Comparison of ENCODE assay signal across 25 cellular contexts in the genomic region with DNA sequence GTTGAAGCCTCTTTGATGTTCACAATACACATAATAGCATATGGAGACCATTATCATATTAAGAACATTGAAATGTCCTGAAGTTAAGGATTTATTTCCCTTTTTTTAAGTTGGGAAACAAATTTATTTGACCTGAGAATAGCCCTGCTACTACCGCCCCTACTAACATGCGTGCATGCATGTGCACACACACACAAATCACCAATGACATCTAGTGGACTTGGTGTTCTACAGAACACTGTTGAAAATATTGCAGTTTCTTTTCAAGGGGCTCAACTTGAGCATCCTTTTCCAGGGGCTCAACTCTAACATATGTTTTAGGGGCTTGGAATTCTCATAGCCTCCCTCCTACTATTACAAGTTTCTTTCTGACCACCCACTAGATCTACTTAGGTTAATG.
"Had no signal": no experiment of that assay in that cellular context is flagged by ENCODE, and none has a peak within 500 bp of the region (broad histone marks: within the 10 kb centered on the region; RNA-seq: fewer than 3 reads in every experiment).

No MANE protein-coding gene starts in this region.

- H3K4me3 ChIP-seq: esophagus squamous epithelium, gastrocnemius medialis, left lung, SJCRH30, suprapubic skin had no signal

- H3K27ac Mint-ChIP-seq: activated CD4-positive, alpha-beta memory T cell treated with anti-CD3 and anti-CD28 coated beads for 36 hours; activated CD4-positive, alpha-beta T cell treated with anti-CD3 and anti-CD28 coated beads for 36 hours; activated naive CD4-positive, alpha-beta T cell treated with anti-CD3 and anti-CD28 coated beads, Interleukin-2, amount 50 U/mL, for 72 hours; natural killer cell treated with Interleukin-12 subunit alpha and Interleukin-12 subunit beta and Interleukin-15 and Interleukin-18, amount 100 ng/mL, for 72 hours; T-helper 2 cell treated with Interferon-gamma antibody and Interleukin-4, amounts not matched to agents 5 μg/mL and 100 μg/mL, for 36 hours; type B pancreatic cell had no signal

- H3K36me3 Mint-ChIP-seq: activated CD4-positive, alpha-beta memory T cell treated with anti-CD3 and anti-CD28 coated beads for 36 hours; activated naive CD4-positive, alpha-beta T cell treated with anti-CD3 and anti-CD28 coated beads, Interleukin-2, amount 50 U/mL, for 72 hours; natural killer cell treated with Interleukin-12 subunit alpha and Interleukin-12 subunit beta and Interleukin-15 and Interleukin-18, amount 100 ng/mL, for 72 hours; type B pancreatic cell had no signal

- H3K9me3 ChIP-seq: esophagus squamous epithelium, gastrocnemius medialis, left lung, SJCRH30, suprapubic skin had no signal

- ATAC-seq: activated CD4-positive, alpha-beta T cell treated with anti-CD3 and anti-CD28 coated beads for 36 hours; activated naive CD4-positive, alpha-beta T cell treated with anti-CD3 and anti-CD28 coated beads, Interleukin-2, amount 50 U/mL, for 72 hours; gastrocnemius medialis; left lung; natural killer cell treated with Interleukin-12 subunit alpha and Interleukin-12 subunit beta and Interleukin-15 and Interleukin-18, amount 100 ng/mL, for 72 hours; stimulated activated naive CD8-positive, alpha-beta T cell treated with anti-CD3 and anti-CD28 coated beads, Interleukin-15, Interleukin-2, amounts not matched to agents 100 U/mL and 50 U/mL, for 24 hours had no signal

- H3K4me3 Mint-ChIP-seq: activated CD4-positive, alpha-beta memory T cell treated with anti-CD3 and anti-CD28 coated beads for 36 hours; activated CD4-positive, alpha-beta T cell treated with anti-CD3 and anti-CD28 coated beads for 36 hours; natural killer cell treated with Interleukin-12 subunit alpha and Interleukin-12 subunit beta and Interleukin-15 and Interleukin-18, amount 100 ng/mL, for 72 hours; T-helper 2 cell treated with Interferon-gamma antibody and Interleukin-4, amounts not matched to agents 5 μg/mL and 100 μg/mL, for 36 hours; type B pancreatic cell had no signal

- H3K27ac ChIP-seq: esophagus squamous epithelium, gastrocnemius medialis, left lung, SJCRH30, suprapubic skin had no signal

- H3K4me1 Mint-ChIP-seq: activated CD4-positive, alpha-beta T cell treated with anti-CD3 and anti-CD28 coated beads for 36 hours had no signal

- DNase-seq: activated CD4-positive, alpha-beta memory T cell treated with anti-CD3 and anti-CD28 coated beads for 36 hours; activated CD4-positive, alpha-beta T cell treated with anti-CD3 and anti-CD28 coated beads for 36 hours; activated gamma-delta T cell; activated T-cell treated with anti-CD3 and anti-CD28 coated beads, Interleukin-2, amount 50 U/mL, for 48 hours; amniotic stem cell; central memory CD4-positive, alpha-beta T cell; cortex of kidney; effector CD4-positive, alpha-beta T cell; esophagus squamous epithelium; gastrocnemius medialis; islet precursor cell; left lung; mesenchymal stem cell; occipital lobe; right cardiac atrium; SJCRH30; small intestine; stimulated activated CD4-positive, alpha-beta T cell treated with anti-CD3 and anti-CD28 coated beads, Interleukin-4, amount 100 ng/mL, for 4 hours; stimulated activated CD8-positive, alpha-beta memory T cell treated with anti-CD3 and anti-CD28 coated beads, Interleukin-4, amount 100 ng/mL, for 48 hours; stimulated activated naive CD8-positive, alpha-beta T cell treated with anti-CD3 and anti-CD28 coated beads, Interleukin-15, Interleukin-2, amounts not matched to agents 100 U/mL and 50 U/mL, for 24 hours had no signal

- H3K36me3 ChIP-seq: esophagus squamous epithelium, gastrocnemius medialis, left lung, SJCRH30, suprapubic skin had no signal

- H3K4me1 ChIP-seq: esophagus squamous epithelium, gastrocnemius medialis, left lung, SJCRH30, suprapubic skin had no signal

- H3K27me3 Mint-ChIP-seq: activated CD4-positive, alpha-beta memory T cell treated with anti-CD3 and anti-CD28 coated beads for 36 hours; activated CD4-positive, alpha-beta T cell treated with anti-CD3 and anti-CD28 coated beads for 36 hours; natural killer cell treated with Interleukin-12 subunit alpha and Interleukin-12 subunit beta and Interleukin-15 and Interleukin-18, amount 100 ng/mL, for 72 hours had no signal

- H3K27me3 ChIP-seq: esophagus squamous epithelium, gastrocnemius medialis, left lung, SJCRH30, suprapubic skin had no signal

- H3K9me3 Mint-ChIP-seq: activated CD4-positive, alpha-beta memory T cell treated with anti-CD3 and anti-CD28 coated beads for 36 hours; activated naive CD4-positive, alpha-beta T cell treated with anti-CD3 and anti-CD28 coated beads, Interleukin-2, amount 50 U/mL, for 72 hours; natural killer cell treated with Interleukin-12 subunit alpha and Interleukin-12 subunit beta and Interleukin-15 and Interleukin-18, amount 100 ng/mL, for 72 hours; T-helper 2 cell treated with Interferon-gamma antibody and Interleukin-4, amounts not matched to agents 5 μg/mL and 100 μg/mL, for 36 hours; type B pancreatic cell had no signal
